ENCODE assay signal across 36 cellular contexts in genomic region chr1:4854379-4854778, GRCh38.
"Had no signal": no experiment of that assay in that cellular context is flagged by ENCODE, and none has a peak within 500 bp of the region (broad histone marks: within the 10 kb centered on the region; RNA-seq: fewer than 3 reads in every experiment).

No MANE protein-coding gene starts in this region.

- H3K36me3 Mint-ChIP-seq: activated CD4-positive, alpha-beta memory T cell treated with anti-CD3 and anti-CD28 coated beads for 36 hours; activated naive CD8-positive, alpha-beta T cell had no signal

- H3K4me1 ChIP-seq: Peyer's patch had no signal

- H3K36me3 ChIP-seq: brain microvascular endothelial cell, MG63, Peyer's patch had no signal

- DNase-seq: activated B cell treated with CpG ODN at 0.5 μM for 24 hours; activated CD4-positive, alpha-beta memory T cell treated with anti-CD3 and anti-CD28 coated beads for 36 hours; activated CD4-positive, alpha-beta T cell treated with anti-CD3 and anti-CD28 coated beads for 4 hours; activated CD4-positive, alpha-beta T cell treated with anti-CD3 and anti-CD28 coated beads, Interleukin-2, amount 50 U/mL, for 1 hour; activated CD4-positive, CD25-positive, alpha-beta regulatory T cell treated with anti-CD3 and anti-CD28 coated beads, Interleukin-2, amount 50 U/mL, for 72 hours; activated CD8-positive, alpha-beta memory T cell treated with anti-CD3 and anti-CD28 coated beads, Interleukin-2, amount 50 U/mL, for 4 hours; activated gamma-delta T cell treated with Interleukin-2 at 50 U/mL for 16 hours; activated naive CD4-positive, alpha-beta T cell treated with anti-CD3 and anti-CD28 coated beads for 36 hours; activated naive CD8-positive, alpha-beta T cell treated with anti-CD3 and anti-CD28 coated beads, Interleukin-2, amount 50 U/mL, for 24 hours; activated T-cell treated with anti-CD3 and anti-CD28 coated beads for 4 hours; activated T-cell treated with anti-CD3 and anti-CD28 coated beads, Interleukin-2, amount 50 U/mL, for 4 hours; anterior cingulate cortex; brain microvascular endothelial cell; central memory CD4-positive, alpha-beta T cell; Karpas-422; KBM-7; MG63; NCI-H1048; NCI-H1105 treated with DMSO at 0.1 percent for 48 hours; NCI-H1436; NCI-H1694; NCI-H1930; NCI-H2081 treated with DMSO at 0.1 percent for 48 hours; NCI-H345; NCI-H524 treated with DMSO at 0.1 percent for 48 hours; PC-3; Peyer's patch; RPMI8226; SW 1271; T-helper 1 cell; T-helper 2 cell; T-helper 9 cell had no signal

- H3K27me3 ChIP-seq: brain microvascular endothelial cell, MG63, Peyer's patch had no signal

- H3K27me3 Mint-ChIP-seq: activated B cell treated with CpG ODN at 0.5 μM for 24 hours; activated CD4-positive, alpha-beta memory T cell treated with anti-CD3 and anti-CD28 coated beads for 36 hours; activated naive CD8-positive, alpha-beta T cell treated with anti-CD3 and anti-CD28 coated beads, Interleukin-2, amount 50 U/mL, for 24 hours had no signal

- H3K9me3 ChIP-seq: MG63, Peyer's patch had no signal

- H3K9me3 Mint-ChIP-seq: activated T-cell treated with anti-CD3 and anti-CD28 coated beads, Interleukin-2, amount 50 U/mL, for 4 hours had no signal

- H3K27ac Mint-ChIP-seq: activated B cell treated with CpG ODN at 0.5 μM for 24 hours; activated CD4-positive, alpha-beta memory T cell treated with anti-CD3 and anti-CD28 coated beads for 36 hours; activated naive CD4-positive, alpha-beta T cell treated with anti-CD3 and anti-CD28 coated beads for 36 hours; activated naive CD8-positive, alpha-beta T cell; activated naive CD8-positive, alpha-beta T cell treated with anti-CD3 and anti-CD28 coated beads, Interleukin-2, amount 50 U/mL, for 24 hours; activated T-helper 1 cell treated with anti-CD3 and anti-CD28 coated beads, Interleukin-12 subunit alpha, Interleukin-12 subunit beta, Interleukin-2, Interleukin-4 antibody, amounts not matched to agents 30 ng/mL and 10 ng/mL and 1 ng/mL, durations not matched to agents 14 hours and 24 hours and 36 hours had no signal

- H3K4me1 Mint-ChIP-seq: activated B cell treated with CpG ODN at 0.5 μM for 24 hours; activated naive CD8-positive, alpha-beta T cell treated with anti-CD3 and anti-CD28 coated beads, Interleukin-2, amount 50 U/mL, for 24 hours had no signal

- ATAC-seq: activated naive CD8-positive, alpha-beta T cell treated with anti-CD3 and anti-CD28 coated beads, Interleukin-2, amount 50 U/mL, for 24 hours; activated T-cell treated with anti-CD3 and anti-CD28 coated beads, Interleukin-2, amount 50 U/mL, for 4 hours; PC-3; Right ventricle myocardium inferior had no signal

- H3K4me3 Mint-ChIP-seq: activated B cell treated with CpG ODN at 0.5 μM for 24 hours; activated CD4-positive, alpha-beta memory T cell treated with anti-CD3 and anti-CD28 coated beads for 36 hours; activated naive CD4-positive, alpha-beta T cell treated with anti-CD3 and anti-CD28 coated beads for 36 hours; activated naive CD8-positive, alpha-beta T cell; activated naive CD8-positive, alpha-beta T cell treated with anti-CD3 and anti-CD28 coated beads, Interleukin-2, amount 50 U/mL, for 24 hours; activated T-cell treated with anti-CD3 and anti-CD28 coated beads, Interleukin-2, amount 50 U/mL, for 4 hours; activated T-helper 1 cell treated with anti-CD3 and anti-CD28 coated beads, Interleukin-12 subunit alpha, Interleukin-12 subunit beta, Interleukin-2, Interleukin-4 antibody, amounts not matched to agents 30 ng/mL and 10 ng/mL and 1 ng/mL, durations not matched to agents 14 hours and 24 hours and 36 hours had no signal

- H3K4me3 ChIP-seq: MG63, Peyer's patch had no signal

- H3K27ac ChIP-seq: brain microvascular endothelial cell, Peyer's patch, VCaP had no signal
